ENCODE assay signal across 10 cellular contexts in the genomic region with DNA sequence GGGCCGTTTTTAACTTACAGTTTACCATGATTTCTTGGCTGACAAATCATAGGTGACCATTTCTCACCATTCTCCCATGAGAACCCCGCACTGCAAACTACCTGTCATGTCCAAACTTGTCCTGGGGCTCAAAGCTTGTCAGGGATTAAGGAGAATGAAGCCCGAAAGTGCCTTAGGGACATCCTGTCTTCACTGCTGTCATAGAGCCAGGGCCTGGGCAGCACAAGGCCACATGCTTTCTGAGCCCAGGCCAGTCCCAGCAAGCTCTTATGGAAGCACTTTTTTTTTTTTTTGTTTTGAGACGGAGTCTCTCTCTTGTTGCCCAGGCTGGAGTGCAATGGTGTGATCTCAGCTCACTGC. TPM values are rescaled to one million over a fixed set of nuclear protein-coding genes. Genes with fewer than 3 reads are reported as not detected.
DNase-seq lines count a peak whose midpoint lies in the region; ATAC-seq, FAIRE-seq and TF ChIP-seq lines count a peak whose summit lies in the region.
"Had no signal": no experiment of that assay in that cellular context is flagged by ENCODE, and none has a peak within 500 bp of the region (broad histone marks: within the 10 kb centered on the region; RNA-seq: fewer than 3 reads in every experiment).

No MANE protein-coding gene starts in this region.

- H2BK5ac ChIP-seq in mesendoderm (ENCODE audit: low read length): no peak overlapping the region

- no peak overlapping the region for H4K5ac ChIP-seq in mesendoderm (ENCODE audit: low read length)

- intact Hi-C loops in GM12878 (cut with micrococcal nuclease; ENCODE audit: unreplicated experiment): no loop called here
- intact Hi-C loops in posterior vena cava (cut with DNase I): no loop called here

- H3K27me3 ChIP-seq in GM23248 (replicated peaks; ENCODE audit: insufficient read depth): no peaks in the 10 kb centered on the region
- H3K27me3 ChIP-seq in GM12878 (replicated peaks in 1 of 2; ENCODE audit: control insufficient read depth in 2 of 2, insufficient read depth in 2 of 2, low read length in 1 of 2): no peaks in the 10 kb centered on the region
- H3K27me3 ChIP-seq in mesendoderm (ENCODE audit: insufficient read depth, low read length, poor library complexity): no peaks in the 10 kb centered on the region

- H3K9me2 ChIP-seq in GM23248 (ENCODE audit: insufficient read depth): no peaks in the 10 kb centered on the region

- no peak overlapping the region for H3K4me2 ChIP-seq in GM23248 (ENCODE audit: unreplicated experiment)
- H3K4me2 ChIP-seq in GM12878 (ENCODE audit: control insufficient read depth, insufficient read depth): peak overlapping the region; percentile 59; the same call in 1 of the 2 replicates
- no peak overlapping the region for H3K4me2 ChIP-seq in mesendoderm (ENCODE audit: low read length)

- H3K9ac ChIP-seq in GM23248: peak overlapping the region; percentile 57
- H3K9ac ChIP-seq in GM12878 (ENCODE audit: control insufficient read depth, insufficient read depth, low read length): no peak overlapping the region; the same call in 1 of the 2 replicates
- H3K9ac ChIP-seq in mesendoderm (ENCODE audit: low read length): no peak overlapping the region

- peak; percentile 44 for DNase-seq in AG08395 (ENCODE audit: low spot score)
- DNase-seq in GM23248: peak; percentile 40
- no peak for DNase-seq in GM12878 (ENCODE audit: low read depth, low spot score)
- DNase-seq in mesendoderm: peak; percentile 46
- DNase-seq in NCI-H1092 treated with DMSO at 0.1 percent for 48 hours (lab: John Stamatoyannopoulos, UW): no peak
- no peak for DNase-seq in posterior vena cava (ENCODE audit: low spot score)
- no peak for DNase-seq in occipital lobe (lab: John Stamatoyannopoulos, UW)
- DNase-seq in stimulated activated naive CD4-positive, alpha-beta T cell (lab: John Stamatoyannopoulos, UW): no peak
- DNase-seq: DMS53, NCI-H187 treated with DMSO at 0.1 percent for 48 hours had no signal

- POLR2A ChIA-PET in GM12878 (lab: Charles Lee): interaction anchor here (0.5 to 2.3 kb wide), 6 partner anchors 10 to 61 kb away, joined by 3 to 21 read pairs (median 6); no protein-coding TSS in a partner anchor

- H3K18ac ChIP-seq in mesendoderm (ENCODE audit: low read length): no peak overlapping the region

- H2AK5ac ChIP-seq in mesendoderm (ENCODE audit: low read length): no peak overlapping the region

- FAIRE-seq in GM12878 (lab: Jason Lieb, UNC): no peak

- H3K9me3 ChIP-seq in GM23248 (ENCODE audit: low read depth) (no peaks in the 10 kb centered on the region), GM12878 (replicated peaks; ENCODE audit: control insufficient read depth, insufficient read depth, low read length) (no peaks in the 10 kb centered on the region)

- H3K79me2 ChIP-seq in GM23248 (ENCODE audit: insufficient read depth): peaks cover 82% of the 10 kb centered on the region
- peaks cover 70% of the 10 kb centered on the region for H3K79me2 ChIP-seq in GM12878 (ENCODE audit: control insufficient read depth, insufficient read depth, low read length)
- peaks cover 4% of the 10 kb centered on the region for H3K79me2 ChIP-seq in mesendoderm (ENCODE audit: control insufficient read depth, insufficient read depth, low read length)

- H2AFZ ChIP-seq in GM23248 (peak overlapping the region; percentile 26; the same call in 1 of the 2 replicates), GM12878 (ENCODE audit: control insufficient read depth, low read depth, low read length) (no peak overlapping the region)

- H3K79me1 ChIP-seq in mesendoderm (ENCODE audit: low read length): peaks cover 24% of the 10 kb centered on the region

- BruUV-seq in GM12878 (replicated peaks; lab: Mats Ljungman, UMichigan): no TSS peak

- TF ChIP-seq POLR2A in GM12878 (IDR thresholded peaks at IDR 0.05; ENCODE audit: low read depth, low read length): no peak

- TF ChIP-seq CTCF in GM12878 (IDR thresholded peaks at IDR 0.05 in 2 of 3, conservative IDR thresholded peaks at IDR 0.05 in 1 of 3; ENCODE audit: control insufficient read depth in 2 of 3, extremely low read depth in 1 of 3, insufficient read depth in 1 of 3, low read depth in 3 of 3, low read length in 3 of 3): no peak

- in situ Hi-C loops in GM23248 (cut with MboI): no loop called here
- in situ Hi-C loops in GM12878 (cut with MboI): no loop called here

- peaks cover 18% of the 10 kb centered on the region for H3K4me1 ChIP-seq in GM23248 (ENCODE audit: insufficient read depth)
- peaks cover 21% of the 10 kb centered on the region for H3K4me1 ChIP-seq in GM12878 (ENCODE audit: control insufficient read depth, insufficient read depth, low read length)
- no peaks in the 10 kb centered on the region for H3K4me1 ChIP-seq in mesendoderm (ENCODE audit: control insufficient read depth, low read depth, low read length)

- H3K36me3 ChIP-seq in GM23248 (ENCODE audit: low read depth) (peaks cover 5% of the 10 kb centered on the region; the same call in 1 of the 2 replicates), GM12878 (ENCODE audit: control insufficient read depth in 2 of 2, insufficient read depth in 2 of 2, low read length in 1 of 2) (peaks cover 4 to 20% of the 10 kb centered on the region in 2 experiments; a peak in 3 of 4 replicates), mesendoderm (ENCODE audit: control insufficient read depth, insufficient read depth, low read length) (no peaks in the 10 kb centered on the region)

- TF ChIP-seq EP300 in GM12878 (IDR thresholded peaks at IDR 0.05; ENCODE audit: borderline replicate concordance in 1 of 2, control insufficient read depth in 1 of 2, low read depth in 2 of 2, low read length in 2 of 2): no peak

- no peak overlapping the region for H3K23ac ChIP-seq in mesendoderm (ENCODE audit: low read length)

- no peak overlapping the region for H4K8ac ChIP-seq in mesendoderm (ENCODE audit: low read depth, low read length)

- peaks cover 24% of the 10 kb centered on the region for H3F3A ChIP-seq in GM23248 (ENCODE audit: insufficient read depth)

- H3K27ac ChIP-seq in GM23248 (peak overlapping the region; percentile 79), GM12878 (ENCODE audit: control insufficient read depth, insufficient read depth) (peak overlapping the region; percentile 46; the same call in 1 of the 2 replicates), mesendoderm (ENCODE audit: low read depth, low read length) (no peak overlapping the region)

- WGBS in GM23248 (ENCODE audit: low coverage in 1 of 2, low lambda C conversion rate in 2 of 2, missing lambda C conversion rate in 2 of 2), 2 experiments: 34 to 44% methylated on average over 4 of the region's 4 CpGs
- WGBS in GM12878 (ENCODE audit: insufficient coverage, insufficient replicate concordance, low lambda C conversion rate, missing lambda C conversion rate): 67% methylated on average over 3 of the region's 4 CpGs
- no CpG with 5 or more reads among the region's 4 CpGs for WGBS in mesendoderm (ENCODE audit: extremely low coverage, insufficient coverage, low lambda C conversion rate)

- no peak overlapping the region for H3K56ac ChIP-seq in mesendoderm (ENCODE audit: low read length)

- RAD21 ChIA-PET in GM12878 (lab: Charles Lee; ENCODE audit: unreplicated experiment): interaction anchor here (0.9 to 4.1 kb wide), 3 partner anchors 12 to 60 kb away, joined by 3 to 17 read pairs (median 5); no protein-coding TSS in a partner anchor

- H2BK120ac ChIP-seq in mesendoderm (ENCODE audit: low read depth, low read length): no peak overlapping the region

- peak; percentile 27; the same call in 1 of the 3 replicates for ATAC-seq in GM12878

- SMC1A ChIA-PET in GM12878 (lab: Charles Lee; ENCODE audit: uncharacterized antibody, unreplicated experiment): interaction anchor here (1.2 to 3.1 kb wide), 9 partner anchors 11 to 77 kb away, joined by 3 to 16 read pairs (median 4); a partner anchor contains a TSS

- no peak overlapping the region for H2BK15ac ChIP-seq in mesendoderm (replicated peaks; ENCODE audit: low read depth)

- CTCF ChIA-PET in GM12878 (lab: Yijun Ruan, JAX): interaction anchor here (1.1 to 4.4 kb wide), 2 partner anchors 32 to 60 kb away, joined by 3 to 20 read pairs; no protein-coding TSS in a partner anchor

- H3K4me3 ChIP-seq in GM23248: no peak overlapping the region
- 0 out of 2 replicates have a peak overlapping the region, but pooled peaks have one; percentile 21 for H3K4me3 ChIP-seq in GM12878
- H3K4me3 ChIP-seq in mesendoderm (ENCODE audit: low read length): no peak overlapping the region

- H4K20me1 ChIP-seq in GM23248 (ENCODE audit: insufficient read depth) (no peaks in the 10 kb centered on the region), GM12878 (ENCODE audit: control insufficient read depth, insufficient read depth) (peaks cover 4% of the 10 kb centered on the region; the same call in 1 of the 2 replicates)

- no peak overlapping the region for H3K4ac ChIP-seq in mesendoderm (ENCODE audit: low read depth, low read length)

- no peak for TF ChIP-seq RAD21 in GM12878 (IDR thresholded peaks at IDR 0.05; ENCODE audit: insufficient read depth, low read depth, low read length)

RNA-seq across cellular contexts. Expression of a gene that starts 33.9 kb away (rescaled TPM):
- 63.8 and 77.3 TPM in 2 replicates for total RNA-seq in GM23248 (2014; rRNA removed; shearing (Covaris generic))
- polyA plus RNA-seq in GM23248 (2016; fragmentation: Nextera tagmentation; extraction: Ambion mirVana) (69.3 and 78.7 TPM in 2 replicates), GM12878 (2011; rRNA removed) (22.5 and 30.2 TPM in 2 replicates), GM12878 (2014; fragmentation: Illumina TruSeq; extraction: Trizol) (19.1 and 36.2 TPM in 2 replicates), GM12878 (2014; fragmentation: Nextera tagmentation; extraction: Ambion mirVana) (1 to 10 TPM in 1 of 2 experiments, under 1 TPM in 1; 1.00 to 4.1 TPM), GM12878 (2014; rRNA removed) (70.8 and 73.7 TPM in 2 replicates), GM12878 (2016; fragmentation: Nextera tagmentation; extraction: Ambion mirVana) (10 to 100 TPM; 75.2 to 82.3 TPM)
- 36.2 and 40.0 TPM in 2 replicates for total RNA-seq in GM12878 (2013; cell fraction: nucleolus; rRNA removed)
- total RNA-seq in GM12878 (2014; rRNA removed) (71.6 and 74.7 TPM in 2 replicates), GM12878 (2014; rRNA removed; fragmentation: Illumina TruSeq; extraction: Trizol) (34.3 and 35.6 TPM in 2 replicates), GM12878 (2021) (61.2 and 61.6 TPM in 2 replicates), posterior vena cava (10 to 100 TPM; 31.8 to 36.9 TPM), occipital lobe (23.4 TPM)
- 25.8 TPM for polyA plus RNA-seq in GM12878 (2011; ENCODE audit: low read depth)
- polyA plus RNA-seq in GM12878 (2011; cell fraction: cytosol; rRNA removed): 45.3 and 56.3 TPM in 2 replicates
- 67.7 and 71.7 TPM in 2 replicates for polyA plus RNA-seq in GM12878 (2011; cell fraction: nucleus; rRNA removed)
- polyA plus RNA-seq in GM12878 (2012): 51.5 and 60.9 TPM in 2 replicates
- 31.6 and 47.1 TPM in 2 replicates for polyA minus RNA-seq in GM12878 (2011; rRNA and poly(A)+ RNA removed)
- polyA minus RNA-seq in GM12878 (2011; cell fraction: cytosol; rRNA and poly(A)+ RNA removed): 18.2 and 29.1 TPM in 2 replicates
- 15.1 and 19.7 TPM in 2 replicates for polyA minus RNA-seq in GM12878 (2011; cell fraction: nucleus; rRNA and poly(A)+ RNA removed)
- 20.7 TPM for polyA plus RNA-seq in mesendoderm (2013, experiment 1 of 2)
- 20.4 TPM for polyA plus RNA-seq in mesendoderm (2013, experiment 2 of 2)

RNA-seq across cellular contexts. Expression of a gene that starts 54.9 kb away (rescaled TPM):
- 1.0 and 2.9 TPM in 2 replicates for total RNA-seq in GM23248 (2014; rRNA removed; shearing (Covaris generic))
- 0.93 and 1.2 TPM in 2 replicates for polyA plus RNA-seq in GM23248 (2016; fragmentation: Nextera tagmentation; extraction: Ambion mirVana)
- 0.10 TPM in 1 of 2 replicates, not detected in the other for total RNA-seq in GM12878 (2013; cell fraction: nucleolus; rRNA removed)
- not detected in 2 replicates for total RNA-seq in GM12878 (2014; rRNA removed)
- not detected in 2 replicates for total RNA-seq in GM12878 (2014; rRNA removed; fragmentation: Illumina TruSeq; extraction: Trizol)
- not detected in 2 replicates for total RNA-seq in GM12878 (2021)
- not detected for polyA plus RNA-seq in GM12878 (2011; ENCODE audit: low read depth)
- not detected in 2 replicates for polyA plus RNA-seq in GM12878 (2011; rRNA removed)
- polyA plus RNA-seq in GM12878 (2011; cell fraction: cytosol; rRNA removed): 0.03 TPM in 1 of 2 replicates, not detected in the other
- 0.13 and 0.15 TPM in 2 replicates for polyA plus RNA-seq in GM12878 (2011; cell fraction: nucleus; rRNA removed)
- not detected in 2 replicates for polyA plus RNA-seq in GM12878 (2012)
- not detected in 2 replicates for polyA plus RNA-seq in GM12878 (2014; fragmentation: Illumina TruSeq; extraction: Trizol)
- polyA plus RNA-seq in GM12878 (2014; fragmentation: Nextera tagmentation; extraction: Ambion mirVana): not detected
- not detected in 2 replicates for polyA plus RNA-seq in GM12878 (2014; rRNA removed)
- polyA plus RNA-seq in GM12878 (2016; fragmentation: Nextera tagmentation; extraction: Ambion mirVana): not detected
- not detected in 2 replicates for polyA minus RNA-seq in GM12878 (2011; rRNA and poly(A)+ RNA removed)
- polyA minus RNA-seq in GM12878 (2011; cell fraction: cytosol; rRNA and poly(A)+ RNA removed): not detected in 2 replicates
- not detected in 2 replicates for polyA minus RNA-seq in GM12878 (2011; cell fraction: nucleus; rRNA and poly(A)+ RNA removed)
- polyA plus RNA-seq in mesendoderm (2013, experiment 1 of 2): 2.1 TPM
- 2.0 TPM for polyA plus RNA-seq in mesendoderm (2013, experiment 2 of 2)
- 10 to 100 TPM in 1 of 2 donors, 1 to 10 TPM in 1; 8.5 to 10.4 TPM for total RNA-seq in posterior vena cava
- 5.5 TPM for total RNA-seq in occipital lobe

RNA-seq across cellular contexts. Expression of a gene that starts 55.1 kb away (rescaled TPM):
- total RNA-seq in GM23248 (2014; rRNA removed; shearing (Covaris generic)): not detected in 2 replicates
- polyA plus RNA-seq in GM23248 (2016; fragmentation: Nextera tagmentation; extraction: Ambion mirVana) (0.14 TPM in 1 of 2 replicates, not detected in the other), GM12878 (2011; rRNA removed) (54.3 and 118 TPM in 2 replicates), GM12878 (2014; fragmentation: Illumina TruSeq; extraction: Trizol) (36.1 and 77.2 TPM in 2 replicates), GM12878 (2014; fragmentation: Nextera tagmentation; extraction: Ambion mirVana) (1 to 10 TPM; 1.8 to 3.3 TPM), GM12878 (2014; rRNA removed) (150 and 184 TPM in 2 replicates), GM12878 (2016; fragmentation: Nextera tagmentation; extraction: Ambion mirVana) (100 to 1,000 TPM; 185 to 216 TPM)
- total RNA-seq in GM12878 (2013; cell fraction: nucleolus; rRNA removed): 406 and 444 TPM in 2 replicates
- total RNA-seq in GM12878 (2014; rRNA removed) (154 and 176 TPM in 2 replicates), GM12878 (2014; rRNA removed; fragmentation: Illumina TruSeq; extraction: Trizol) (63.7 and 66.1 TPM in 2 replicates), GM12878 (2021) (224 and 232 TPM in 2 replicates), posterior vena cava (1 to 10 TPM; 4.9 to 6.3 TPM), occipital lobe (0.47 TPM)
- polyA plus RNA-seq in GM12878 (2011; ENCODE audit: low read depth): 91.4 TPM
- 111 and 152 TPM in 2 replicates for polyA plus RNA-seq in GM12878 (2011; cell fraction: cytosol; rRNA removed)
- polyA plus RNA-seq in GM12878 (2011; cell fraction: nucleus; rRNA removed): 518 and 587 TPM in 2 replicates
- 195 and 215 TPM in 2 replicates for polyA plus RNA-seq in GM12878 (2012)
- polyA minus RNA-seq in GM12878 (2011; rRNA and poly(A)+ RNA removed): 230 and 324 TPM in 2 replicates
- polyA minus RNA-seq in GM12878 (2011; cell fraction: cytosol; rRNA and poly(A)+ RNA removed): 97.1 and 110 TPM in 2 replicates
- 238 and 294 TPM in 2 replicates for polyA minus RNA-seq in GM12878 (2011; cell fraction: nucleus; rRNA and poly(A)+ RNA removed)
- polyA plus RNA-seq in mesendoderm (2013, experiment 1 of 2): 0.04 TPM
- polyA plus RNA-seq in mesendoderm (2013, experiment 2 of 2): 0.04 TPM

Comparison
In these comparisons a context has a peak if more than half of its experiments do, and no peak if none do; other contexts are left out.
1. DNase-seq: peak in AG08395 (single experiment), GM23248 (single experiment) and mesendoderm (single experiment); none in GM12878 (single experiment), NCI-H1092 treated with DMSO at 0.1 percent for 48 hours (single experiment), posterior vena cava (single experiment), occipital lobe (single experiment) and stimulated activated naive CD4-positive, alpha-beta T cell (0 of 6).
2. RNA of a gene that starts 55.1 kb away (total RNA-seq): 63.7 to 444 TPM in GM12878; 4.9 to 6.3 TPM in posterior vena cava, 0.47 TPM in occipital lobe (single experiment) and not detected in GM23248; every median in the first group is over 4 times any median in the second.